In genomic region chr7:27576360-27576944, GRCh38 we compare ENCODE assay signal across 9 cellular contexts.
DNase-seq lines count a peak whose midpoint lies in the region; ATAC-seq and TF ChIP-seq lines count a peak whose summit lies in the region.
"Had no signal": no experiment of that assay in that cellular context is flagged by ENCODE, and none has a peak within 500 bp of the region (broad histone marks: within the 10 kb centered on the region; RNA-seq: fewer than 3 reads in every experiment).

No MANE protein-coding gene starts in this region.

- H3K9ac ChIP-seq in adipocyte (ENCODE audit: low read length), result no peak overlapping the region
- H3K9ac ChIP-seq: BLaER1 treated with 17β-estradiol and CSF1 and Interleukin-3, amounts not matched to agents 10 nM and 100 nM had no signal

- no peaks in the 10 kb centered on the region for H3K27me3 ChIP-seq in adipocyte (replicated peaks; ENCODE audit: control insufficient read depth, insufficient read depth, low read length)
- no peaks in the 10 kb centered on the region for H3K27me3 ChIP-seq in right atrium auricular region
- H3K27me3 ChIP-seq in thoracic aorta (replicated peaks; ENCODE audit: insufficient read depth), result no peaks in the 10 kb centered on the region
- H3K27me3 ChIP-seq: BLaER1 treated with 17β-estradiol and CSF1 and Interleukin-3, amounts not matched to agents 10 nM and 100 nM had no signal

- peak; percentile 40 to 76 for TF ChIP-seq CTCF in right atrium auricular region (IDR thresholded peaks at IDR 0.05)
- peak; percentile 51 for TF ChIP-seq CTCF in thoracic aorta (IDR thresholded peaks at IDR 0.05)

- H3K36me3 ChIP-seq in adipocyte (ENCODE audit: control insufficient read depth, insufficient read depth, low read length, severe bottlenecking) (no peaks in the 10 kb centered on the region), right atrium auricular region (no peaks in the 10 kb centered on the region), thoracic aorta (no peaks in the 10 kb centered on the region)

- H3K4me3 ChIP-seq in adipocyte (ENCODE audit: low read length), result no peak overlapping the region
- H3K4me3 ChIP-seq in right atrium auricular region, result no peak overlapping the region
- no peak overlapping the region for H3K4me3 ChIP-seq in thoracic aorta
- H3K4me3 ChIP-seq: BLaER1 treated with 17β-estradiol and CSF1 and Interleukin-3, amounts not matched to agents 10 nM and 100 nM had no signal

- H3K4me1 ChIP-seq in adipocyte (ENCODE audit: control insufficient read depth, insufficient read depth, low read length) (no peaks in the 10 kb centered on the region), right atrium auricular region (no peaks in the 10 kb centered on the region), thoracic aorta (ENCODE audit: control insufficient read depth in 1 of 2, low read depth in 2 of 2) (no peaks in the 10 kb centered on the region)

- H3K9me3 ChIP-seq in adipocyte (ENCODE audit: control insufficient read depth, low read length) (no peaks in the 10 kb centered on the region), right atrium auricular region (no peaks in the 10 kb centered on the region), thoracic aorta (no peaks in the 10 kb centered on the region)
- H3K9me3 ChIP-seq: BLaER1 treated with 17β-estradiol and CSF1 and Interleukin-3, amounts not matched to agents 10 nM and 100 nM had no signal

- DNase-seq in NCI-H187 (lab: John Stamatoyannopoulos, UW), result peak; percentile 1 to 25
- no peak for DNase-seq in NCI-H187 treated with DMSO at 0.1 percent for 48 hours (lab: John Stamatoyannopoulos, UW)
- DNase-seq in NCI-H2081 treated with DMSO at 0.1 percent for 48 hours (lab: John Stamatoyannopoulos, UW), result peak; percentile 31
- peak; percentile 73 for DNase-seq in adipocyte (ENCODE audit: low read depth)
- no peak for DNase-seq in right atrium auricular region (ENCODE audit: low spot score)
- no peak for DNase-seq in thoracic aorta (ENCODE audit: low spot score)

- no peak for ATAC-seq in thoracic aorta (ENCODE audit: insufficient number of reproducible peaks, low FRiP score, low read depth)
- no peak for ATAC-seq in HG03196 (IDR thresholded peaks at IDR 0.05; ENCODE audit: unreplicated experiment)
- no peak for ATAC-seq in GM21447 (IDR thresholded peaks at IDR 0.05; ENCODE audit: unreplicated experiment)

- no peak overlapping the region for H3K27ac ChIP-seq in right atrium auricular region
- H3K27ac ChIP-seq in thoracic aorta, result no peak overlapping the region
- H3K27ac ChIP-seq: BLaER1 treated with 17β-estradiol and CSF1 and Interleukin-3, amounts not matched to agents 10 nM and 100 nM had no signal

Comparison
In these comparisons a context has a peak if more than half of its experiments do, and no peak if none do; other contexts are left out.
1. DNase-seq: peak in NCI-H187 (2 of 2), NCI-H2081 treated with DMSO at 0.1 percent for 48 hours (single experiment) and adipocyte (single experiment); none in NCI-H187 treated with DMSO at 0.1 percent for 48 hours (single experiment), right atrium auricular region (single experiment) and thoracic aorta (single experiment).